14 cellular contexts compared by ENCODE assay signal in genomic region chr18:67001052-67001451, GRCh38.
DNase-seq lines count a peak whose midpoint lies in the region; ATAC-seq and TF ChIP-seq lines count a peak whose summit lies in the region.
"Had no signal": no experiment of that assay in that cellular context is flagged by ENCODE, and none has a peak within 500 bp of the region (broad histone marks: within the 10 kb centered on the region; RNA-seq: fewer than 3 reads in every experiment).

No MANE protein-coding gene starts in this region.

- no peak overlapping the region for H2BK120ac ChIP-seq in mesenchymal stem cell (ENCODE audit: low read depth, low read length)

- no peak overlapping the region for H4K91ac ChIP-seq in mesenchymal stem cell (ENCODE audit: low read length)

- H3K23ac ChIP-seq in mesenchymal stem cell (ENCODE audit: low read length in 2 of 2) = no peak overlapping the region

- in situ Hi-C loops in astrocyte of the cerebellum (cut with HindIII; ENCODE audit: low sequenced_read_pairs) = no loop called here

- no peak overlapping the region for H3K18ac ChIP-seq in mesenchymal stem cell (ENCODE audit: low read depth in 1 of 2, low read length in 2 of 2)

- H2BK15ac ChIP-seq in mesenchymal stem cell (ENCODE audit: low read depth, poor library complexity, severe bottlenecking) = no peak overlapping the region

- H3K4me2 ChIP-seq in mesenchymal stem cell (ENCODE audit: low read length, poor library complexity, severe bottlenecking) = no peak overlapping the region
- H3K4me2 ChIP-seq: BLaER1, GM23338 had no signal

- H3K27ac ChIP-seq in mesenchymal stem cell (ENCODE audit: low read length, poor library complexity, severe bottlenecking) (no peak overlapping the region), coronary artery (no peak overlapping the region)
- H3K27ac ChIP-seq: BLaER1 had no signal

- H2BK5ac ChIP-seq in mesenchymal stem cell (ENCODE audit: low read depth, low read length, poor library complexity, severe bottlenecking) = no peak overlapping the region

- H2AK5ac ChIP-seq in mesenchymal stem cell (ENCODE audit: low read length, severe bottlenecking) = no peak overlapping the region

- H3K79me1 ChIP-seq in mesenchymal stem cell (replicated peaks; ENCODE audit: low read length, poor library complexity, severe bottlenecking) = no peaks in the 10 kb centered on the region

- no peaks in the 10 kb centered on the region for H3K36me3 ChIP-seq in mesenchymal stem cell (ENCODE audit: control insufficient read depth in 1 of 2, insufficient read depth in 2 of 2, low read depth in 1 of 2, low read length in 2 of 2)
- H3K36me3 ChIP-seq: BLaER1 had no signal

- no peak overlapping the region for H4K8ac ChIP-seq in mesenchymal stem cell (ENCODE audit: low read length)

- TF ChIP-seq CTCF in astrocyte of the cerebellum (IDR thresholded peaks at IDR 0.05; ENCODE audit: low read depth, low read length, missing control alignments) (no peak), coronary artery (IDR thresholded peaks at IDR 0.05) (no peak)

- H3K4me3 ChIP-seq in astrocyte of the cerebellum (ENCODE audit: low read depth, low read length) (no peak overlapping the region), mesenchymal stem cell (ENCODE audit: insufficient read depth in 1 of 2, low read depth in 1 of 2, low read length in 2 of 2) (no peak overlapping the region), coronary artery (no peak overlapping the region)
- H3K4me3 ChIP-seq: BLaER1, GM23338 had no signal

- no peak overlapping the region for H3K4ac ChIP-seq in mesenchymal stem cell (ENCODE audit: low read depth in 1 of 2, low read length in 2 of 2)

- no peak overlapping the region for H3K9ac ChIP-seq in mesenchymal stem cell (ENCODE audit: low read length)
- H3K9ac ChIP-seq: BLaER1 had no signal

- WGBS in mesenchymal stem cell = 2% methylated on average over 4 of the region's 4 CpGs

- H3K4me1 ChIP-seq in mesenchymal stem cell (ENCODE audit: control insufficient read depth, insufficient read depth, low read depth, low read length) = no peaks in the 10 kb centered on the region
- H3K4me1 ChIP-seq: BLaER1 had no signal

- DNase-seq in ELR (ENCODE audit: low read depth) (peak; percentile 23), M059J (ENCODE audit: low read depth) (peak; percentile 20), astrocyte of the cerebellum (ENCODE audit: low read depth) (peak; percentile 16), mesenchymal stem cell (peak; percentile 36), coronary artery (ENCODE audit: low spot score) (no peak), GF-D8 (lab: John Stamatoyannopoulos, UW) (no peak), medulla oblongata (ENCODE audit: extremely low spot score) (no peak)
- DNase-seq: 8988T, AML-193, DMS53, H9 had no signal

- H2BK12ac ChIP-seq in mesenchymal stem cell (ENCODE audit: low read length in 2 of 2) = no peak overlapping the region

- ATAC-seq in GM18505 (IDR thresholded peaks at IDR 0.05; ENCODE audit: unreplicated experiment) = no peak
- ATAC-seq: GM23338 had no signal

- no peaks in the 10 kb centered on the region for H3K9me3 ChIP-seq in mesenchymal stem cell (ENCODE audit: control insufficient read depth, low read length)
- H3K9me3 ChIP-seq: BLaER1 had no signal

- no peaks in the 10 kb centered on the region for H3K27me3 ChIP-seq in mesenchymal stem cell (ENCODE audit: control insufficient read depth in 1 of 2, insufficient read depth in 1 of 2, low read length in 2 of 2)
- H3K27me3 ChIP-seq: BLaER1 had no signal

- no peak overlapping the region for H2AFZ ChIP-seq in mesenchymal stem cell (ENCODE audit: low read depth, low read length)
- H2AFZ ChIP-seq: GM23338 had no signal

- TF ChIP-seq POLR2A in GM18505 (IDR thresholded peaks at IDR 0.05; ENCODE audit: borderline replicate concordance, extremely low read depth, insufficient read depth, insufficient read length) = no peak

- H3K14ac ChIP-seq in mesenchymal stem cell (ENCODE audit: low read length in 2 of 2) = no peak overlapping the region

Comparison
In these comparisons a context has a peak if more than half of its experiments do, and no peak if none do; other contexts are left out.
1. DNase-seq: peak in ELR (single experiment), M059J (single experiment), astrocyte of the cerebellum (single experiment) and mesenchymal stem cell (single experiment); none in coronary artery (single experiment), GF-D8 (single experiment) and medulla oblongata (single experiment).